Comparison of ENCODE assay signal across 1 cellular context in genomic region chrX:53284684-53285447, GRCh38.
A peak's percentile ranks its signal among the peaks of the same experiment; 100 is the strongest.
TF ChIP-seq lines count a peak whose summit lies in the region.

No MANE protein-coding gene starts in this region.

TF ChIP-seq in K562, 482 proteins besides CTCF, POLR2A, EP300 and RAD21 (continued from another document):
- TF ChIP-seq YY1 (IDR thresholded peaks at IDR 0.05; ENCODE audit: borderline replicate concordance in 1 of 3, control insufficient read depth in 1 of 3, extremely low read depth in 1 of 3, insufficient read depth in 3 of 3, insufficient read length in 1 of 3, insufficient replicate concordance in 2 of 3, low read depth in 1 of 3, low read length in 2 of 3) (peak in 2 of 3 experiments; percentile 10 to 36), ZNF740 (CRISPR knock-in tag; IDR thresholded peaks at IDR 0.05) (peak; percentile 57; the same call in 1 of the 2 replicates), ZNF740 (tag; IDR thresholded peaks at IDR 0.05) (no peak), MCM5 (IDR thresholded peaks at IDR 0.05; ENCODE audit: low read depth) (no peak), JUNB (CRISPR knock-in tag; conservative IDR thresholded peaks at IDR 0.05) (no peak), SMC3 (conservative IDR thresholded peaks at IDR 0.05; ENCODE audit: insufficient read depth, low read depth, low read length) (peak; percentile 43; the same call in 1 of the 2 replicates), MAFK (IDR thresholded peaks at IDR 0.05; ENCODE audit: low read length) (no peak), HMBOX1 (IDR thresholded peaks at IDR 0.05) (no peak), HDAC1 (IDR thresholded peaks at IDR 0.05) (no peak), TCFL5 (CRISPR knock-in tag; conservative IDR thresholded peaks at IDR 0.05) (no peak), THRB (CRISPR knock-in tag; conservative IDR thresholded peaks at IDR 0.05) (no peak), ZNF263 (CRISPR knock-in tag; IDR thresholded peaks at IDR 0.05; ENCODE audit: borderline replicate concordance) (peak; percentile 69; the same call in 1 of the 2 replicates), XRCC5 (IDR thresholded peaks at IDR 0.05; ENCODE audit: low read depth, low read length) (peak; percentile 68; the same call in 1 of the 2 replicates), NR2C2 (CRISPR knock-in tag; IDR thresholded peaks at IDR 0.05) (no peak), NR2C2 (tag; IDR thresholded peaks at IDR 0.05) (no peak), BRF1 (IDR thresholded peaks at IDR 0.05; ENCODE audit: borderline replicate concordance, extremely low read depth, insufficient read length) (no peak), SNRNP70 (optimal IDR thresholded peaks at IDR 0.05; ENCODE audit: low read depth, low read length) (no peak), ETS1 (conservative IDR thresholded peaks at IDR 0.05; ENCODE audit: control insufficient read depth, low read depth, low read length) (no peak), MTA3 (IDR thresholded peaks at IDR 0.05; ENCODE audit: borderline replicate concordance) (0 out of 2 replicates have a peak, but pooled peaks have one; percentile 25), SPI1 (IDR thresholded peaks at IDR 0.05; ENCODE audit: borderline replicate concordance, low read depth, low read length) (peak; percentile 20; the same call in 1 of the 2 replicates), RCOR1 (IDR thresholded peaks at IDR 0.05; ENCODE audit: borderline replicate concordance in 1 of 2, low read depth in 2 of 2, low read length in 2 of 2) (0 out of 4 replicates have a peak, but pooled peaks of 1 of the 2 experiments have one; percentile 23), NFE2L1 (tag; IDR thresholded peaks at IDR 0.05; ENCODE audit: borderline replicate concordance, low read depth) (no peak), ZNF282 (CRISPR knock-in tag; IDR thresholded peaks at IDR 0.05) (no peak), XRCC4 (IDR thresholded peaks at IDR 0.05; ENCODE audit: extremely low read depth, insufficient read depth, insufficient read length) (no peak)
- TF ChIP-seq, protein P1, sequence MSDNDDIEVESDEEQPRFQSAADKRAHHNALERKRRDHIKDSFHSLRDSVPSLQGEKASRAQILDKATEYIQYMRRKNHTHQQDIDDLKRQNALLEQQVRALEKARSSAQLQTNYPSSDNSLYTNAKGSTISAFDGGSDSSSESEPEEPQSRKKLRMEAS (CRISPR knock-in tag; IDR thresholded peaks at IDR 0.05), result peak; percentile 40; the same call in 1 of the 2 replicates
- TF ChIP-seq, protein P2, sequence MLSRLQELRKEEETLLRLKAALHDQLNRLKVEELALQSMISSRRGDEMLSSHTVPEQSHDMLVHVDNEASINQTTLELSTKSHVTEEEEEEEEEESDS (CRISPR knock-in tag; IDR thresholded peaks at IDR 0.05), result no peak
